ENCODE assay signal across 1 cellular context in genomic region chr17:82944990-82945389, GRCh38.
TF ChIP-seq lines count a peak whose summit lies in the region.

No MANE protein-coding gene starts in this region.

TF ChIP-seq in HepG2, 621 proteins besides CTCF, POLR2A, EP300 and RAD21 (continued from another document):
- TF ChIP-seq CEBPZ (IDR thresholded peaks at IDR 0.05; ENCODE audit: low read length) (no peak), CHD4 (IDR thresholded peaks at IDR 0.05; ENCODE audit: borderline replicate concordance, low read length) (peak; percentile 65; the same call in 1 of the 2 replicates), ZBTB7A (CRISPR knock-in tag; IDR thresholded peaks at IDR 0.05) (no peak), HNRNPUL1 (IDR thresholded peaks at IDR 0.05; ENCODE audit: low read depth, low read length) (no peak), SNAPC4 (CRISPR knock-in tag; IDR thresholded peaks at IDR 0.05) (no peak), ZNF280D (CRISPR knock-in tag; IDR thresholded peaks at IDR 0.05) (peak; percentile 72; the same call in 1 of the 2 replicates), ZNF101 (CRISPR knock-in tag; IDR thresholded peaks at IDR 0.05; ENCODE audit: borderline replicate concordance, low read depth) (no peak)
